11 cellular contexts compared by ENCODE assay signal in genomic region chr2:182101263-182101662, GRCh38.
A peak's percentile ranks its signal among the peaks of the same experiment; 100 is the strongest.
DNase-seq lines count a peak whose midpoint lies in the region; ATAC-seq, FAIRE-seq and TF ChIP-seq lines count a peak whose summit lies in the region.
"Had no signal": no experiment of that assay in that cellular context is flagged by ENCODE, and none has a peak within 500 bp of the region (broad histone marks: within the 10 kb centered on the region; RNA-seq: fewer than 3 reads in every experiment).

No MANE protein-coding gene starts in this region.

- no peak overlapping the region for H3K9ac ChIP-seq in astrocyte (ENCODE audit: low read length)

- H3K27ac ChIP-seq in astrocyte (ENCODE audit: low read depth, low read length) = no peak overlapping the region
- H3K27ac ChIP-seq: ovary had no signal

- no peaks in the 10 kb centered on the region for H3K9me3 ChIP-seq in astrocyte (ENCODE audit: insufficient read depth, low read depth, low read length)
- H3K9me3 ChIP-seq: ovary had no signal

- DNase-seq in SIG-M5 treated with dmso at 0.1 percent for 504 hours (lab: John Stamatoyannopoulos, UW; ENCODE audit: unreplicated experiment) (peak; percentile 50), SIG-M5 (lab: John Stamatoyannopoulos, UW) (no peak), astrocyte (ENCODE audit: low read depth) (no peak), retinal pigment epithelial cell (ENCODE audit: low read depth) (no peak), DMS79 treated with DMSO at 0.1 percent for 48 hours (lab: John Stamatoyannopoulos, UW) (no peak)
- no peak for DNase-seq in stimulated activated naive CD8-positive, alpha-beta T cell treated with anti-CD3 and anti-CD28 coated beads, Interleukin-15, amount 100 ng/mL, for 72 hours
- DNase-seq: ovary had no signal

- no peaks in the 10 kb centered on the region for H3K27me3 ChIP-seq in astrocyte (ENCODE audit: insufficient read depth, low read length)
- H3K27me3 ChIP-seq: ovary had no signal

- peaks cover 2% of the 10 kb centered on the region for H3K4me1 Mint-ChIP-seq in astrocyte (ENCODE audit: low read depth, unreplicated experiment)
- H3K4me1 Mint-ChIP-seq in stimulated activated naive CD8-positive, alpha-beta T cell treated with anti-CD3 and anti-CD28 coated beads, Interleukin-15, amount 100 ng/mL, for 72 hours = no peaks in the 10 kb centered on the region

- H3K36me3 ChIP-seq in astrocyte (ENCODE audit: insufficient read depth, low read length) = no peaks in the 10 kb centered on the region
- H3K36me3 ChIP-seq: ovary had no signal

- no peaks in the 10 kb centered on the region for H3K4me1 ChIP-seq in astrocyte (ENCODE audit: insufficient read depth, low read length)

- peak; percentile 15 for TF ChIP-seq CTCF in astrocyte (IDR thresholded peaks at IDR 0.05; ENCODE audit: insufficient read depth, low read depth, low read length)
- peak; percentile 27 for TF ChIP-seq CTCF in retinal pigment epithelial cell (conservative IDR thresholded peaks at IDR 0.05; ENCODE audit: low read depth, low read length)

- ATAC-seq in HG03432 (IDR thresholded peaks at IDR 0.05; ENCODE audit: unreplicated experiment) (peak; percentile 59), GM21737 (IDR thresholded peaks at IDR 0.05; ENCODE audit: unreplicated experiment) (no peak)
- ATAC-seq in stimulated activated naive CD8-positive, alpha-beta T cell treated with anti-CD3 and anti-CD28 coated beads, Interleukin-15, amount 100 ng/mL, for 72 hours = no peak

- H3K4me2 ChIP-seq in astrocyte (ENCODE audit: low read length) = no peak overlapping the region

- no peaks in the 10 kb centered on the region for H3K27me3 Mint-ChIP-seq in astrocyte (ENCODE audit: low read depth, unreplicated experiment)
- no peaks in the 10 kb centered on the region for H3K27me3 Mint-ChIP-seq in stimulated activated naive CD8-positive, alpha-beta T cell treated with anti-CD3 and anti-CD28 coated beads, Interleukin-15, amount 100 ng/mL, for 72 hours
- H3K27me3 Mint-ChIP-seq: activated naive CD8-positive, alpha-beta T cell had no signal

- no peak overlapping the region for H3K27ac Mint-ChIP-seq in astrocyte (ENCODE audit: unreplicated experiment)
- H3K27ac Mint-ChIP-seq in stimulated activated naive CD8-positive, alpha-beta T cell treated with anti-CD3 and anti-CD28 coated beads, Interleukin-15, amount 100 ng/mL, for 72 hours = no peak overlapping the region
- H3K27ac Mint-ChIP-seq: activated naive CD8-positive, alpha-beta T cell; T-helper 2 cell treated with Interferon-gamma antibody and Interleukin-4, amounts not matched to agents 5 μg/mL and 100 μg/mL, for 36 hours had no signal

- no peak overlapping the region for H2AFZ ChIP-seq in astrocyte (ENCODE audit: low read depth, low read length)

- H4K20me1 ChIP-seq in astrocyte (ENCODE audit: insufficient read depth, low read length) = no peaks in the 10 kb centered on the region

- no peaks in the 10 kb centered on the region for H3K36me3 Mint-ChIP-seq in astrocyte (ENCODE audit: low read depth, unreplicated experiment)
- H3K36me3 Mint-ChIP-seq: activated naive CD8-positive, alpha-beta T cell had no signal

- peaks cover 3% of the 10 kb centered on the region for H3K9me3 Mint-ChIP-seq in astrocyte (ENCODE audit: unreplicated experiment)
- no peaks in the 10 kb centered on the region for H3K9me3 Mint-ChIP-seq in stimulated activated naive CD8-positive, alpha-beta T cell treated with anti-CD3 and anti-CD28 coated beads, Interleukin-15, amount 100 ng/mL, for 72 hours
- H3K9me3 Mint-ChIP-seq: T-helper 2 cell treated with Interferon-gamma antibody and Interleukin-4, amounts not matched to agents 5 μg/mL and 100 μg/mL, for 36 hours had no signal

- FAIRE-seq in astrocyte (lab: Jason Lieb, UNC) = no peak

- H3K4me3 Mint-ChIP-seq in astrocyte (ENCODE audit: unreplicated experiment) = no peak overlapping the region
- H3K4me3 Mint-ChIP-seq in stimulated activated naive CD8-positive, alpha-beta T cell treated with anti-CD3 and anti-CD28 coated beads, Interleukin-15, amount 100 ng/mL, for 72 hours = no peak overlapping the region
- H3K4me3 Mint-ChIP-seq: activated naive CD8-positive, alpha-beta T cell; T-helper 2 cell treated with Interferon-gamma antibody and Interleukin-4, amounts not matched to agents 5 μg/mL and 100 μg/mL, for 36 hours had no signal

- H3K4me3 ChIP-seq in astrocyte (ENCODE audit: insufficient read depth, low read depth, low read length) (no peak overlapping the region), retinal pigment epithelial cell (ENCODE audit: low read length) (no peak overlapping the region)
- H3K4me3 ChIP-seq: ovary had no signal

- no peaks in the 10 kb centered on the region for H3K79me2 ChIP-seq in astrocyte (ENCODE audit: insufficient read depth, low read length)
